21 cellular contexts compared by ENCODE assay signal in genomic region chr1:109771712-109772657, GRCh38. TPM values are rescaled to one million over a fixed set of nuclear protein-coding genes. Genes with fewer than 3 reads are reported as not detected.
A peak's percentile ranks its signal among the peaks of the same experiment; 100 is the strongest.
DNase-seq lines count a peak whose midpoint lies in the region; ATAC-seq and TF ChIP-seq lines count a peak whose summit lies in the region.
"Had no signal": no experiment of that assay in that cellular context is flagged by ENCODE, and none has a peak within 500 bp of the region (broad histone marks: within the 10 kb centered on the region; RNA-seq: fewer than 3 reads in every experiment).

No MANE protein-coding gene starts in this region.

- POLR2A ChIA-PET in HEK293 (lab: Yijun Ruan, JAX): interaction anchor here (0.9 to 1.1 kb wide), 2 partner anchors 131 to 134 kb away, joined by 3 to 4 read pairs; no protein-coding TSS in a partner anchor
- POLR2A ChIA-PET in MCF 10A (lab: Yijun Ruan, JAX): interaction anchor here (1.0 to 8.8 kb wide), 4 partner anchors 212 to 226 kb away, joined by 4 to 82 read pairs (median 20); partner anchors contain the start of genes AHCYL1 and GNAI3

- H3K4me3 ChIP-seq in HEK293 (ENCODE audit: low read depth, low read length) (no peak overlapping the region), left ventricle myocardium inferior (no peak overlapping the region), osteoblast (ENCODE audit: insufficient read depth, low read length) (no peak overlapping the region), SJCRH30 (no peak overlapping the region)
- H3K4me3 ChIP-seq: colonic mucosa, GM23248, hepatocyte had no signal

- no peak overlapping the region for H3K27ac ChIP-seq in HEK293 (ENCODE audit: extremely low read depth, low read depth, low read length)
- H3K27ac ChIP-seq in left ventricle myocardium inferior (replicated peaks): no peak overlapping the region
- H3K27ac ChIP-seq in osteoblast (ENCODE audit: low read depth, low read length): no peak overlapping the region
- H3K27ac ChIP-seq in SJCRH30: no peak overlapping the region
- H3K27ac ChIP-seq: colonic mucosa, GM23248, hepatocyte had no signal

- H3K36me3 ChIP-seq in HEK293 (ENCODE audit: control insufficient read depth in 2 of 2, insufficient read depth in 1 of 2, low read length in 2 of 2) (no peaks in the 10 kb centered on the region), left ventricle myocardium inferior (no peaks in the 10 kb centered on the region), osteoblast (ENCODE audit: insufficient read depth, low read length) (no peaks in the 10 kb centered on the region), SJCRH30 (no peaks in the 10 kb centered on the region)
- H3K36me3 ChIP-seq: colonic mucosa had no signal

- ATAC-seq in T-helper 17 cell (no peak), HG02610 (IDR thresholded peaks at IDR 0.05; ENCODE audit: unreplicated experiment) (no peak)

- no peaks in the 10 kb centered on the region for H3K9me3 ChIP-seq in HEK293 (ENCODE audit: control insufficient read depth, insufficient read depth, low read depth, low read length)
- no peaks in the 10 kb centered on the region for H3K9me3 ChIP-seq in T-helper 17 cell (ENCODE audit: control insufficient read depth, low read length, poor library complexity, severe bottlenecking)
- H3K9me3 ChIP-seq in left ventricle myocardium inferior (replicated peaks): no peaks in the 10 kb centered on the region
- H3K9me3 ChIP-seq in osteoblast (ENCODE audit: low read depth, low read length): no peaks in the 10 kb centered on the region
- H3K9me3 ChIP-seq in SJCRH30 (replicated peaks): no peaks in the 10 kb centered on the region
- H3K9me3 ChIP-seq: colonic mucosa had no signal

- H3K4me3 Mint-ChIP-seq in T-helper 17 cell (no peak overlapping the region), MCF 10A (ENCODE audit: unreplicated experiment) (no peak overlapping the region)
- H3K4me3 Mint-ChIP-seq: CD8-positive, alpha-beta memory T cell had no signal

- H3K27ac Mint-ChIP-seq in T-helper 17 cell: peak overlapping the region; percentile 61
- no peak overlapping the region for H3K27ac Mint-ChIP-seq in MCF 10A (ENCODE audit: low read depth, unreplicated experiment)

- H3K79me2 ChIP-seq in osteoblast (ENCODE audit: insufficient read depth, low read length): no peaks in the 10 kb centered on the region
- H3K79me2 ChIP-seq: hepatocyte had no signal

- CTCF ChIA-PET in HEK293 (lab: Yijun Ruan, JAX) (interaction anchor here (0.7 to 17.6 kb wide), 8 partner anchors 10 to 1197 kb away, joined by 3 to 522 read pairs (median 44); partner anchors contain the start of gene AHCYL1), MCF 10A (lab: Yijun Ruan, JAX) (interaction anchor here (0.6 to 25.8 kb wide), 16 partner anchors 10 to 881 kb away, joined by 3 to 969 read pairs (median 18); partner anchors contain the start of genes AHCYL1, GNAI3 and GSTM4)

- no peaks in the 10 kb centered on the region for H3K27me3 ChIP-seq in left ventricle myocardium inferior (ENCODE audit: low read depth)
- no peaks in the 10 kb centered on the region for H3K27me3 ChIP-seq in osteoblast (ENCODE audit: insufficient read depth, low read length)
- H3K27me3 ChIP-seq in SJCRH30: peaks cover 12% of the 10 kb centered on the region
- H3K27me3 ChIP-seq: colonic mucosa, hepatocyte had no signal

- H3K27me3 Mint-ChIP-seq in T-helper 17 cell (peaks cover 20% of the 10 kb centered on the region), MCF 10A (ENCODE audit: insufficient read depth, unreplicated experiment) (no peaks in the 10 kb centered on the region)

- H3K4me2 ChIP-seq in osteoblast (ENCODE audit: insufficient read depth, low read length): no peak overlapping the region
- H3K4me2 ChIP-seq: hepatocyte had no signal

- DNase-seq in T-helper 17 cell (peak in 1 of 3 donors; percentile 1), left ventricle myocardium inferior (peak; percentile 10), osteoblast (ENCODE audit: insufficient read length, low spot score, missing footprints) (peak; percentile 72), MCF 10A (ENCODE audit: unreplicated experiment) (no peak), SJCRH30 (no peak)
- no peak for DNase-seq in stimulated activated CD4-positive, alpha-beta T cell treated with anti-CD3 and anti-CD28 coated beads, Interleukin-2, amount 100 ng/mL, for 24 hours
- DNase-seq: activated naive CD4-positive, alpha-beta T cell; colonic mucosa; GM23248; NCI-H2081; NCI-H510A treated with DMSO at 0.1 percent for 48 hours; occipital lobe; stimulated activated CD4-positive, alpha-beta T cell treated with anti-CD3 and anti-CD28 coated beads, Interleukin-4, amount 100 ng/mL, for 24 hours had no signal

- H3K4me1 Mint-ChIP-seq in T-helper 17 cell (peaks cover 17% of the 10 kb centered on the region), MCF 10A (ENCODE audit: insufficient read depth, unreplicated experiment) (peaks cover 9% of the 10 kb centered on the region)

- TF ChIP-seq CTCF in HEK293 (tag by site-specific recombination; IDR thresholded peaks at IDR 0.05): no peak
- no peak for TF ChIP-seq CTCF in left ventricle myocardium inferior (IDR thresholded peaks at IDR 0.05; ENCODE audit: borderline replicate concordance)
- no peak for TF ChIP-seq CTCF in osteoblast (IDR thresholded peaks at IDR 0.05; ENCODE audit: extremely low read depth, low read depth, low read length)
- TF ChIP-seq CTCF in MCF 10A (IDR thresholded peaks at IDR 0.05; ENCODE audit: unreplicated experiment): no peak

- peaks cover 5% of the 10 kb centered on the region for H3K36me3 Mint-ChIP-seq in T-helper 17 cell (ENCODE audit: low read depth)
- H3K36me3 Mint-ChIP-seq in MCF 10A (ENCODE audit: insufficient read depth, unreplicated experiment): no peaks in the 10 kb centered on the region

- intact Hi-C loops in left ventricle myocardium inferior (cut with micrococcal nuclease): loop anchor here (5.0 kb wide), 2 partner anchors 130 to 225 kb away; partner anchors contain the start of gene GNAI3
- intact Hi-C loops in MCF 10A (cut with micrococcal nuclease): loop anchor here (5.0 kb wide), 1 partner anchor 55 kb away; no protein-coding TSS in a partner anchor

- H2AFZ ChIP-seq in osteoblast (ENCODE audit: low read length): peak overlapping the region; percentile 31
- H2AFZ ChIP-seq: GM23248, hepatocyte had no signal

- no peaks in the 10 kb centered on the region for H4K20me1 ChIP-seq in osteoblast (ENCODE audit: insufficient read depth, low read length)

- H3K9me3 Mint-ChIP-seq in MCF 10A (ENCODE audit: unreplicated experiment): no peaks in the 10 kb centered on the region
- H3K9me3 Mint-ChIP-seq: CD8-positive, alpha-beta memory T cell had no signal

- H3K4me1 ChIP-seq in HEK293 (ENCODE audit: control insufficient read depth, insufficient read depth, low read length): no peaks in the 10 kb centered on the region
- peaks cover 30% of the 10 kb centered on the region for H3K4me1 ChIP-seq in left ventricle myocardium inferior
- H3K4me1 ChIP-seq in osteoblast (ENCODE audit: insufficient read depth, low read length): peaks cover 7% of the 10 kb centered on the region
- H3K4me1 ChIP-seq in SJCRH30: 0 out of 2 replicates have a peak, but pooled peaks cover 6% of the 10 kb centered on the region
- H3K4me1 ChIP-seq: colonic mucosa had no signal

- BruUV-seq in MCF 10A (replicated peaks; lab: Mats Ljungman, UMichigan): no TSS peak

TF ChIP-seq in HEK293, 187 proteins besides CTCF, POLR2A, EP300 and RAD21:
- peak; percentile 46; the same call in 1 of the 2 replicates for TF ChIP-seq EGR2 (tag by site-specific recombination; IDR thresholded peaks at IDR 0.05; ENCODE audit: low read depth)
- no peak for TF ChIP-seq GLI4 (tag by site-specific recombination; IDR thresholded peaks at IDR 0.05)
- TF ChIP-seq ZFHX2 (tag by site-specific recombination; conservative IDR thresholded peaks at IDR 0.05): peak; percentile 80
- TF ChIP-seq ZNF76 (tag by site-specific recombination; IDR thresholded peaks at IDR 0.05; ENCODE audit: borderline replicate concordance, low read depth): no peak
- TF ChIP-seq, protein P1, sequence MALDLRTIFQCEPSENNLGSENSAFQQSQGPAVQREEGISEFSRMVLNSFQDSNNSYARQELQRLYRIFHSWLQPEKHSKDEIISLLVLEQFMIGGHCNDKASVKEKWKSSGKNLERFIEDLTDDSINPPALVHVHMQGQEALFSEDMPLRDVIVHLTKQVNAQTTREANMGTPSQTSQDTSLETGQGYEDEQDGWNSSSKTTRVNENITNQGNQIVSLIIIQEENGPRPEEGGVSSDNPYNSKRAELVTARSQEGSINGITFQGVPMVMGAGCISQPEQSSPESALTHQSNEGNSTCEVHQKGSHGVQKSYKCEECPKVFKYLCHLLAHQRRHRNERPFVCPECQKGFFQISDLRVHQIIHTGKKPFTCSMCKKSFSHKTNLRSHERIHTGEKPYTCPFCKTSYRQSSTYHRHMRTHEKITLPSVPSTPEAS (tag by site-specific recombination; IDR thresholded peaks at IDR 0.05): 0 out of 2 replicates have a peak, but pooled peaks have one; percentile 31

RNA-seq across cellular contexts. Expression of gene EPS8L3, which starts 8.3 kb away (rescaled TPM):
- total RNA-seq in T-helper 17 cell (not detected), left ventricle myocardium inferior (0.11 TPM), osteoblast (not detected in 2 replicates), MCF 10A (2022) (not detected in 2 replicates)
- not detected in 2 replicates for total RNA-seq in SJCRH30 (2014; rRNA removed; shearing (Covaris generic))
- total RNA-seq: astrocyte; CD8-positive, alpha-beta memory T cell; fibroblast of villous mesenchyme; GM23248; occipital lobe; SK-MEL-5 had no signal

RNA-seq across cellular contexts. Expression of gene GSTM3, which starts 31.1 kb away (rescaled TPM):
- total RNA-seq in T-helper 17 cell (1 to 10 TPM; 5.6 to 7.8 TPM), left ventricle myocardium inferior (93.7 TPM), osteoblast (49.9 and 50.1 TPM in 2 replicates), MCF 10A (2022) (not detected in 2 replicates)
- total RNA-seq in SJCRH30 (2014; rRNA removed; shearing (Covaris generic)): 31.4 and 32.1 TPM in 2 replicates

RNA-seq across cellular contexts. Expression of gene GSTM5, which starts 59.9 kb away (rescaled TPM):
- total RNA-seq in T-helper 17 cell (under 1 TPM in 1 of 2 donors, not detected in 1; 0.60 TPM), left ventricle myocardium inferior (2.4 TPM), osteoblast (2.1 and 4.3 TPM in 2 replicates), MCF 10A (2022) (not detected in 2 replicates)
- total RNA-seq in SJCRH30 (2014; rRNA removed; shearing (Covaris generic)): 0.02 TPM in 1 of 2 replicates, not detected in the other
- total RNA-seq: astrocyte; CD8-positive, alpha-beta memory T cell; kidney epithelial cell; SK-MEL-5 had no signal

Comparison
In these comparisons a context has a peak if more than half of its experiments do, and no peak if none do; other contexts are left out.
1. DNase-seq: peak in left ventricle myocardium inferior (single experiment) and osteoblast (single experiment); none in MCF 10A (single experiment), stimulated activated CD4-positive, alpha-beta T cell treated with anti-CD3 and anti-CD28 coated beads, Interleukin-2, amount 100 ng/mL, for 24 hours (0 of 2) and SJCRH30 (0 of 2).